18 cellular contexts compared by ENCODE assay signal in genomic region chr3:29346828-29347227, GRCh38.
DNase-seq lines count a peak whose midpoint lies in the region; ATAC-seq and FAIRE-seq lines count a peak whose summit lies in the region.
"Had no signal": no experiment of that assay in that cellular context is flagged by ENCODE, and none has a peak within 500 bp of the region (broad histone marks: within the 10 kb centered on the region; RNA-seq: fewer than 3 reads in every experiment).

No MANE protein-coding gene starts in this region.

- no peak for ATAC-seq in GM19397 (IDR thresholded peaks at IDR 0.05; ENCODE audit: unreplicated experiment)
- ATAC-seq: activated CD4-positive, CD25-positive, alpha-beta regulatory T cell treated with anti-CD3 and anti-CD28 coated beads, Interleukin-2, amount 50 U/mL, for 24 hours; gastroesophageal sphincter had no signal

- DNase-seq in AG08395 (ENCODE audit: low spot score) (peak; percentile 63), HTR-8/SVneo (ENCODE audit: insufficient read length, low spot score) (peak; percentile 41), astrocyte of the hippocampus (ENCODE audit: low read depth, low spot score) (peak; percentile 82), iris pigment epithelial cell (ENCODE audit: low read depth) (peak; percentile 57), hippocampal formation (lab: John Stamatoyannopoulos, UW) (no peak), putamen (ENCODE audit: low spot score) (no peak)
- no peak for DNase-seq in activated CD8-positive, alpha-beta memory T cell treated with anti-CD3 and anti-CD28 coated beads for 24 hours
- DNase-seq: activated T-cell treated with anti-CD3 and anti-CD28 coated beads, Interleukin-2, amount 50 U/mL, for 1 hour; amniotic stem cell; DMS79 treated with DMSO at 0.1 percent for 48 hours; GOT3; naive B cell; retina; stimulated activated CD4-positive, alpha-beta T cell treated with anti-CD3 and anti-CD28 coated beads, Interleukin-2, amount 100 ng/mL, for 48 hours had no signal

- no peak for FAIRE-seq in HTR-8/SVneo (lab: Jason Lieb, UNC)
- FAIRE-seq: GM19239 had no signal

Comparison
In these comparisons a context has a peak if more than half of its experiments do, and no peak if none do; other contexts are left out.
1. DNase-seq: peak in AG08395 (single experiment), HTR-8/SVneo (single experiment), astrocyte of the hippocampus (single experiment) and iris pigment epithelial cell (single experiment); none in hippocampal formation (0 of 2), putamen (single experiment) and activated CD8-positive, alpha-beta memory T cell treated with anti-CD3 and anti-CD28 coated beads for 24 hours (single experiment).